ENCODE assay signal across 13 cellular contexts in genomic region chr2:160228141-160228963, GRCh38. TPM values are rescaled to one million over a fixed set of nuclear protein-coding genes. Genes with fewer than 3 reads are reported as not detected.
DNase-seq lines count a peak whose midpoint lies in the region; ATAC-seq and TF ChIP-seq lines count a peak whose summit lies in the region.
"Had no signal": no experiment of that assay in that cellular context is flagged by ENCODE, and none has a peak within 500 bp of the region (broad histone marks: within the 10 kb centered on the region; RNA-seq: fewer than 3 reads in every experiment).

No MANE protein-coding gene starts in this region.

- H3K9me3 ChIP-seq in mesodermal cell (ENCODE audit: control insufficient read depth, low read length) (no peaks in the 10 kb centered on the region), left ventricle myocardium inferior (replicated peaks) (no peaks in the 10 kb centered on the region)

- WGBS in mesodermal cell (ENCODE audit: insufficient coverage in 2 of 2), 2 experiments, result 88 to 100% methylated on average over 2 to 3 of the region's 5 CpGs

- peak; percentile 94 for DNase-seq in M059J (ENCODE audit: low read depth)
- DNase-seq in dermis blood vessel endothelial cell, result peak; percentile 73
- DNase-seq in left ventricle myocardium inferior, result no peak
- no peak for DNase-seq in NCI-H2171 treated with DMSO at 0.1 percent for 48 hours (lab: John Stamatoyannopoulos, UW)
- DNase-seq in hypothalamus (lab: John Stamatoyannopoulos, UW), result no peak
- DNase-seq: NCI-H524, T-helper 17 cell had no signal

- TF ChIP-seq CTCF in left ventricle myocardium inferior (IDR thresholded peaks at IDR 0.05; ENCODE audit: borderline replicate concordance), result no peak

- no peak for ATAC-seq in HG02759 (IDR thresholded peaks at IDR 0.05; ENCODE audit: unreplicated experiment)
- ATAC-seq: K562; stimulated activated effector memory CD8-positive, alpha-beta T cell treated with anti-CD3 and anti-CD28 coated beads, Interleukin-12 subunit alpha, Interleukin-12 subunit beta, amount 100 ng/mL, for 72 hours; T-helper 17 cell had no signal

- intact Hi-C loops in left ventricle myocardium inferior (cut with micrococcal nuclease), result no loop called here

- H3K36me3 ChIP-seq in ACC112 (ENCODE audit: insufficient read depth, low read length), result no peaks in the 10 kb centered on the region
- H3K36me3 ChIP-seq in mesodermal cell (ENCODE audit: control insufficient read depth, insufficient read depth, low read length), result no peaks in the 10 kb centered on the region
- H3K36me3 ChIP-seq in left ventricle myocardium inferior, result no peaks in the 10 kb centered on the region

- peaks cover 2% of the 10 kb centered on the region for H3K79me2 ChIP-seq in ACC112 (ENCODE audit: control insufficient read depth, insufficient read depth, low read length, unreplicated experiment)

- H2AFZ ChIP-seq in ACC112 (ENCODE audit: low read length, unreplicated experiment), result no peak overlapping the region

- H3K4me3 ChIP-seq in ACC112 (ENCODE audit: low read depth, low read length) (peak overlapping the region; percentile 32), mesodermal cell (ENCODE audit: extremely low read depth, insufficient read depth, low read length, poor library complexity, severe bottlenecking) (no peak overlapping the region), left ventricle myocardium inferior (no peak overlapping the region)
- H3K4me3 ChIP-seq: coronary artery, K562 had no signal

- H3K4me1 ChIP-seq in ACC112 (ENCODE audit: control insufficient read depth, insufficient read depth, low read length, unreplicated experiment), result peaks cover 77% of the 10 kb centered on the region
- peaks cover 45% of the 10 kb centered on the region for H3K4me1 ChIP-seq in mesodermal cell (ENCODE audit: control insufficient read depth, insufficient read depth, low read length, poor library complexity, severe bottlenecking)
- H3K4me1 ChIP-seq in left ventricle myocardium inferior, result peaks cover 36% of the 10 kb centered on the region

- H3K27ac ChIP-seq in ACC112 (ENCODE audit: low read depth, low read length), result peak overlapping the region; percentile 97
- H3K27ac ChIP-seq in mesodermal cell (ENCODE audit: low read depth, low read length, severe bottlenecking), result peak overlapping the region; percentile 60
- no peak overlapping the region for H3K27ac ChIP-seq in left ventricle myocardium inferior (replicated peaks)
- H3K27ac ChIP-seq: coronary artery had no signal

- H3K27me3 ChIP-seq in ACC112 (ENCODE audit: insufficient read depth, low read length) (no peaks in the 10 kb centered on the region), left ventricle myocardium inferior (ENCODE audit: low read depth) (no peaks in the 10 kb centered on the region)

RNA-seq across cellular contexts. Expression of gene ITGB6, which starts 28.3 kb away (rescaled TPM):
- 0.49 and 1.6 TPM in 2 replicates for total RNA-seq in M059J (2014; rRNA removed; shearing (Covaris generic))
- total RNA-seq in dermis blood vessel endothelial cell, result 0.85 and 1.3 TPM in 2 replicates
- polyA plus RNA-seq in mesodermal cell (2013, experiment 1 of 2), result not detected
- not detected for polyA plus RNA-seq in mesodermal cell (2013, experiment 2 of 2)
- 0.99 TPM for total RNA-seq in left ventricle myocardium inferior
- total RNA-seq: T-helper 17 cell had no signal
- polyA plus RNA-seq: K562 had no signal

Comparison
In these comparisons a context has a peak if more than half of its experiments do, and no peak if none do; other contexts are left out.
1. DNase-seq: peak in M059J (single experiment) and dermis blood vessel endothelial cell (single experiment); none in left ventricle myocardium inferior (single experiment), NCI-H2171 treated with DMSO at 0.1 percent for 48 hours (single experiment) and hypothalamus (0 of 51).